In the genomic region with DNA sequence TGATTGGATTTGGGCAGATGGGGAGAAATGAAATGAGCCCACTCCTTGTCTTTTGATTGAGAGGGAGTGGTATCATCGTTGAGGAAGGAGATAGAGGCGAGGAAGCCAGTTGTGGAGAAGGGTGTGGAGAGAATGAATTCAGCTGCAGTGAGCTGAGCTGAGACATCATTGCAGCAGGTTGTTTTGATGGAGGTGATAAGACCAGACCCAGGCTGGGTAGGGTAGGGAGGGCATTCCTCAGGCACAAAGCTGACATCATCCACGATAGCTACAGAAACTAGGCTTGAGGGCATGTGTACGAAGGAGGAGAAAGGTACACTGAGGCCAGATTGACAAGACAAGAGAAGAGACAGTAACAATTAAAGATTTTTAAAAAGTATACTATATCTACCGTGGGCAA, we compare ENCODE assay signal across 1 cellular context.
TF ChIP-seq lines count a peak whose summit lies in the region.

No MANE protein-coding gene starts in this region.

TF ChIP-seq in GM23338, 12 proteins besides CTCF, POLR2A, EP300 and RAD21 (continued from another document):
- TF ChIP-seq EZH2 (IDR thresholded peaks at IDR 0.05; ENCODE audit: low read depth, unreplicated experiment), result no peak
- TF ChIP-seq ZNF114 (CRISPR knock-in tag; IDR thresholded peaks at IDR 0.05), result no peak
- no peak for TF ChIP-seq EZH2phosphoT487 (IDR thresholded peaks at IDR 0.05; ENCODE audit: unreplicated experiment)
